ENCODE assay signal across 22 cellular contexts in the genomic region with DNA sequence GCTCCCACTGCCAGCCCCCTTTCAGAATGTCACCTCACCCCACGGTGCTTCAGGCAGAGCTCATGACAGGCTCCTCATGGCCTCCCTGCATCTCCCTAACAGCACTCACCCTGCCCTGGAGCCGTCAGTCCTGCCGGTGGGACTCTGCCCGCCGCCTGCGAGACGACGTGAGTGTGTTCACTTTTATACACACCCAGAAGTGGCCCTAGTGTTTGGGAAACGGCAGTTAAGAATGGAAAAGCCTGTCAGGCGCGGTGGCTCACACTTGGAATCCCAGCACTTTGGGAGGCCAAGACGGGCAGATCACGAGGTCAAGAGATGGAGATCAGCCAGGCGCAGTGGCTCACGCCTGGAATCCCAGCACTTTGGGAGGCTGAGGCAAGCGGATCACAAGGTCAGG. TPM values are rescaled to one million over a fixed set of nuclear protein-coding genes. Genes with fewer than 3 reads are reported as not detected.
DNase-seq lines count a peak whose midpoint lies in the region; ATAC-seq, FAIRE-seq and TF ChIP-seq lines count a peak whose summit lies in the region.
"Had no signal": no experiment of that assay in that cellular context is flagged by ENCODE, and none has a peak within 500 bp of the region (broad histone marks: within the 10 kb centered on the region; RNA-seq: fewer than 3 reads in every experiment).

No MANE protein-coding gene starts in this region.

- CTCF ChIA-PET in activated CD4-positive, alpha-beta T cell treated with anti-CD3 and anti-CD28 coated beads for 36 hours (lab: Charles Lee): no interaction called here
- CTCF ChIA-PET in K562 (lab: Yijun Ruan, JAX; ENCODE audit: low intra/inter-chr PET ratio): no interaction called here

- ATAC-seq in activated CD4-positive, alpha-beta T cell treated with anti-CD3 and anti-CD28 coated beads for 36 hours: no peak
- ATAC-seq in K562 (no peak), HG03520 (IDR thresholded peaks at IDR 0.05; ENCODE audit: unreplicated experiment) (no peak)
- ATAC-seq in natural killer cell treated with Interleukin-12 subunit alpha and Interleukin-12 subunit beta and Interleukin-15 and Interleukin-18, amount 100 ng/mL, for 72 hours: no peak
- ATAC-seq: body of pancreas had no signal

- peak overlapping the region; percentile 80; the same call in 1 of the 2 replicates for H3K4me2 ChIP-seq in BLaER1
- H3K4me2 ChIP-seq in K562 (ENCODE audit: insufficient read depth, low read length): no peak overlapping the region

- peaks cover 63% of the 10 kb centered on the region for H3K36me3 Mint-ChIP-seq in activated CD4-positive, alpha-beta T cell treated with anti-CD3 and anti-CD28 coated beads for 36 hours (ENCODE audit: low read depth)
- H3K36me3 Mint-ChIP-seq in natural killer cell treated with Interleukin-12 subunit alpha and Interleukin-12 subunit beta and Interleukin-15 and Interleukin-18, amount 100 ng/mL, for 72 hours: peaks cover 18% of the 10 kb centered on the region

- in situ Hi-C loops in K562 (cut with MboI) (no loop called here), KBM-7 (cut with MboI; ENCODE audit: low pct_unique_long_range_greater_than_20kb, low sequenced_read_pairs) (no loop called here)

- WGBS in K562 (ENCODE audit: insufficient coverage, low coverage, missing lambda C conversion rate): 92% methylated on average over 8 of the region's 16 CpGs

- POLR2A ChIA-PET in activated CD4-positive, alpha-beta T cell treated with anti-CD3 and anti-CD28 coated beads for 36 hours (lab: Charles Lee): interaction anchor here (0.7 kb wide), 1 partner anchor 1468 kb away, joined by 7 read pairs; no protein-coding TSS in a partner anchor
- POLR2A ChIA-PET in K562 (lab: Yijun Ruan, JAX): interaction anchor here (1.2 kb wide), 2 partner anchors 9 to 60 kb away, joined by 4 to 6 read pairs; no protein-coding TSS in a partner anchor

- no peaks in the 10 kb centered on the region for H3K27me3 ChIP-seq in BLaER1
- H3K27me3 ChIP-seq in K562 (ENCODE audit: control insufficient read depth in 2 of 2, insufficient read depth in 2 of 2, low read length in 2 of 2): no peaks in the 10 kb centered on the region
- H3K27me3 ChIP-seq: body of pancreas, ovary, sigmoid colon had no signal

- no peak for DNase-seq in activated CD4-positive, alpha-beta T cell treated with anti-CD3 and anti-CD28 coated beads for 36 hours
- DNase-seq in activated CD4-positive, alpha-beta T cell treated with anti-CD3 and anti-CD28 coated beads, Interleukin-2, amount 50 U/mL, for 4 hours: no peak
- DNase-seq in K562 (ENCODE audit: extremely low read depth in 1 of 4, low spot score in 3 of 4): no peak
- DNase-seq in natural killer cell treated with Interleukin-12 subunit alpha and Interleukin-12 subunit beta and Interleukin-15 and Interleukin-18, amount 100 ng/mL, for 72 hours (ENCODE audit: low spot score): peak; percentile 49
- DNase-seq in KBM-7: no peak
- no peak for DNase-seq in NCI-H1092 treated with DMSO at 0.1 percent for 48 hours (lab: John Stamatoyannopoulos, UW)
- DNase-seq: activated B cell treated with CpG ODN at 0.5 μM for 24 hours, body of pancreas, COR-L47, GM23248, NCI-H1092, NCI-H2029 treated with DMSO at 0.1 percent for 48 hours, NCI-H345, NCI-H774, ovary, sigmoid colon, T-helper 9 cell had no signal

- TF ChIP-seq CTCF in K562 (IDR thresholded peaks at IDR 0.05 in 2 of 3, conservative IDR thresholded peaks at IDR 0.05 in 1 of 3; ENCODE audit: insufficient read depth in 2 of 3, low read depth in 1 of 3, low read length in 3 of 3): no peak

- H3K4me1 Mint-ChIP-seq in activated CD4-positive, alpha-beta T cell treated with anti-CD3 and anti-CD28 coated beads for 36 hours: peaks cover 51% of the 10 kb centered on the region
- peaks cover 52 to 57% of the 10 kb centered on the region in 2 donors for H3K4me1 Mint-ChIP-seq in natural killer cell treated with Interleukin-12 subunit alpha and Interleukin-12 subunit beta and Interleukin-15 and Interleukin-18, amount 100 ng/mL, for 72 hours (ENCODE audit: low read depth in 2 of 2)

- H4K20me1 ChIP-seq in BLaER1: peaks cover 33% of the 10 kb centered on the region
- H4K20me1 ChIP-seq in K562 (replicated peaks; ENCODE audit: control insufficient read depth, insufficient read depth, low read length): peaks cover 6% of the 10 kb centered on the region; the same call in 1 of the 2 replicates

- BruUV-seq in K562 (replicated peaks; lab: Mats Ljungman, UMichigan): no TSS peak

- no peaks in the 10 kb centered on the region for H3K9me3 Mint-ChIP-seq in activated CD4-positive, alpha-beta T cell treated with anti-CD3 and anti-CD28 coated beads for 36 hours (ENCODE audit: low read depth)
- no peaks in the 10 kb centered on the region for H3K9me3 Mint-ChIP-seq in natural killer cell treated with Interleukin-12 subunit alpha and Interleukin-12 subunit beta and Interleukin-15 and Interleukin-18, amount 100 ng/mL, for 72 hours
- H3K9me3 Mint-ChIP-seq: activated B cell treated with CpG ODN at 0.5 μM for 24 hours; activated T-helper 1 cell treated with anti-CD3 and anti-CD28 coated beads, Interleukin-12 subunit alpha, Interleukin-12 subunit beta, Interleukin-2, Interleukin-4 antibody, amounts not matched to agents 30 ng/mL and 10 ng/mL and 1 ng/mL, durations not matched to agents 14 hours and 24 hours and 36 hours had no signal

- no peak overlapping the region for H3K4me3 Mint-ChIP-seq in activated CD4-positive, alpha-beta T cell treated with anti-CD3 and anti-CD28 coated beads for 36 hours
- peak overlapping the region; percentile 16 for H3K4me3 Mint-ChIP-seq in natural killer cell treated with Interleukin-12 subunit alpha and Interleukin-12 subunit beta and Interleukin-15 and Interleukin-18, amount 100 ng/mL, for 72 hours
- H3K4me3 Mint-ChIP-seq: activated B cell treated with CpG ODN at 0.5 μM for 24 hours; activated T-helper 1 cell treated with anti-CD3 and anti-CD28 coated beads, Interleukin-12 subunit alpha, Interleukin-12 subunit beta, Interleukin-2, Interleukin-4 antibody, amounts not matched to agents 30 ng/mL and 10 ng/mL and 1 ng/mL, durations not matched to agents 14 hours and 24 hours and 36 hours had no signal

- no peak for TF ChIP-seq RAD21 in K562 (CRISPR knock-in tag; conservative IDR thresholded peaks at IDR 0.05 in 1 of 2, IDR thresholded peaks at IDR 0.05 in 1 of 2)

- H3K4me1 ChIP-seq in BLaER1 (peaks cover 80% of the 10 kb centered on the region), K562 (replicated peaks in 1 of 2; ENCODE audit: control insufficient read depth in 2 of 2, insufficient read depth in 2 of 2, low read length in 2 of 2) (no peaks in the 10 kb centered on the region; a peak in 1 of 5 replicates)

- H3K4me3 ChIP-seq in BLaER1 (no peak overlapping the region), K562 (no peak overlapping the region)
- H3K4me3 ChIP-seq: body of pancreas, GM23248, ovary, sigmoid colon had no signal

- no peaks in the 10 kb centered on the region for H3K9me1 ChIP-seq in K562 (ENCODE audit: control insufficient read depth, insufficient read depth, low read length)

- H3K36me3 ChIP-seq in BLaER1: peaks cover 65% of the 10 kb centered on the region
- H3K36me3 ChIP-seq in K562 (ENCODE audit: control insufficient read depth, insufficient read depth, low read length): peaks cover 63% of the 10 kb centered on the region
- H3K36me3 ChIP-seq: ovary had no signal

- no peak overlapping the region for H2AFZ ChIP-seq in K562 (ENCODE audit: low read depth, low read length)
- H2AFZ ChIP-seq: GM23248 had no signal

- no peaks in the 10 kb centered on the region for H3K79me2 ChIP-seq in K562 (ENCODE audit: control insufficient read depth, insufficient read depth, low read length)

- no peaks in the 10 kb centered on the region for H3K9me3 ChIP-seq in BLaER1
- H3K9me3 ChIP-seq in K562 (replicated peaks; ENCODE audit: control insufficient read depth, insufficient read depth, low read depth, low read length): no peaks in the 10 kb centered on the region
- H3K9me3 ChIP-seq: body of pancreas, ovary, sigmoid colon had no signal

- H3K9ac ChIP-seq in BLaER1 (no peak overlapping the region), K562 (ENCODE audit: insufficient read depth in 1 of 2, low read depth in 2 of 2, low read length in 2 of 2) (no peak overlapping the region)
- H3K9ac ChIP-seq: GM23248 had no signal

- no peak for TF ChIP-seq EP300 in K562 (IDR thresholded peaks at IDR 0.05; ENCODE audit: low read length)

- H3K27ac Mint-ChIP-seq in activated CD4-positive, alpha-beta T cell treated with anti-CD3 and anti-CD28 coated beads for 36 hours: peak overlapping the region; percentile 17
- H3K27ac Mint-ChIP-seq in natural killer cell treated with Interleukin-12 subunit alpha and Interleukin-12 subunit beta and Interleukin-15 and Interleukin-18, amount 100 ng/mL, for 72 hours: peak overlapping the region; percentile 3 to 28
- H3K27ac Mint-ChIP-seq: activated B cell treated with CpG ODN at 0.5 μM for 24 hours had no signal

- FAIRE-seq in K562 (lab: Jason Lieb, UNC): no peak
- FAIRE-seq: colon had no signal

- intact Hi-C loops in activated CD4-positive, alpha-beta T cell treated with anti-CD3 and anti-CD28 coated beads for 36 hours (cut with DNase I, micrococcal nuclease): no loop called here
- intact Hi-C loops in K562 (cut with micrococcal nuclease): no loop called here

- no peaks in the 10 kb centered on the region for H3K27me3 Mint-ChIP-seq in activated CD4-positive, alpha-beta T cell treated with anti-CD3 and anti-CD28 coated beads for 36 hours
- no peaks in the 10 kb centered on the region for H3K27me3 Mint-ChIP-seq in natural killer cell treated with Interleukin-12 subunit alpha and Interleukin-12 subunit beta and Interleukin-15 and Interleukin-18, amount 100 ng/mL, for 72 hours
- H3K27me3 Mint-ChIP-seq: activated B cell treated with CpG ODN at 0.5 μM for 24 hours had no signal

- H3K27ac ChIP-seq in BLaER1: 0 out of 2 replicates have a peak overlapping the region, but pooled peaks have one; percentile 62
- H3K27ac ChIP-seq in K562 (ENCODE audit: extremely low read depth, low read depth, low read length): no peak overlapping the region
- H3K27ac ChIP-seq: 22Rv1, body of pancreas, GM23248, ovary, sigmoid colon had no signal

- TF ChIP-seq POLR2A in K562 (conservative IDR thresholded peaks at IDR 0.05): 0 out of 2 replicates have a peak, but pooled peaks have one; percentile 14

RNA-seq across cellular contexts. Expression of gene CYTH1, which starts 12.3 kb away (rescaled TPM):
- total RNA-seq in activated CD4-positive, alpha-beta T cell treated with anti-CD3 and anti-CD28 coated beads for 36 hours: 100 to 1,000 TPM; 109 to 130 TPM
- total RNA-seq in K562 (2011; cell fraction: chromatin; rRNA removed; ENCODE audit: low replicate concordance): 59.2 and 70.8 TPM in 2 replicates
- total RNA-seq in K562 (2011; cell fraction: nucleolus; rRNA removed): 27.7 and 37.1 TPM in 2 replicates
- 34.9 and 43.7 TPM in 2 replicates for total RNA-seq in K562 (2011; cell fraction: nucleoplasm; rRNA removed)
- total RNA-seq in K562 (2014; rRNA removed): 15.0 and 15.1 TPM in 2 replicates
- total RNA-seq in K562 (2014; rRNA removed; fragmentation: Illumina TruSeq; extraction: Trizol): 16.8 and 18.3 TPM in 2 replicates
- total RNA-seq in K562 (2015; rRNA removed; fragmentation: Illumina TruSeq; extraction: Trizol): 19.6 and 21.2 TPM in 2 replicates
- total RNA-seq in K562 (2021): 24.4 and 27.7 TPM in 2 replicates
- polyA plus RNA-seq in K562 (2011; rRNA removed): 16.1 and 16.5 TPM in 2 replicates
- polyA plus RNA-seq in K562 (2011; cell fraction: cytosol; rRNA removed): 14.2 and 14.9 TPM in 2 replicates
- polyA plus RNA-seq in K562 (2011; cell fraction: nucleus; rRNA removed): 71.2 and 83.3 TPM in 2 replicates
- polyA plus RNA-seq in K562 (2012): 17.4 and 27.1 TPM in 2 replicates
- polyA plus RNA-seq in K562 (2014; fragmentation: Illumina TruSeq; extraction: Trizol): 20.5 and 24.1 TPM in 2 replicates
- under 1 TPM; 0.52 to 0.70 TPM for polyA plus RNA-seq in K562 (2014; fragmentation: Nextera tagmentation; extraction: Ambion mirVana)
- 25.1 and 25.4 TPM in 2 replicates for polyA plus RNA-seq in K562 (2014; rRNA removed)
- polyA minus RNA-seq in K562 (2011; rRNA and poly(A)+ RNA removed): 12.2 and 12.3 TPM in 2 replicates
- 6.5 and 8.0 TPM in 2 replicates for polyA minus RNA-seq in K562 (2011; cell fraction: cytosol; rRNA and poly(A)+ RNA removed)
- polyA minus RNA-seq in K562 (2011; cell fraction: nucleus; rRNA and poly(A)+ RNA removed): 12.8 and 20.0 TPM in 2 replicates
- 100 to 1,000 TPM; 111 to 149 TPM for total RNA-seq in natural killer cell treated with Interleukin-12 subunit alpha and Interleukin-12 subunit beta and Interleukin-15 and Interleukin-18, amount 100 ng/mL, for 72 hours

RNA-seq across cellular contexts. Expression of gene USP36, which starts 46.2 kb away (rescaled TPM):
- total RNA-seq in activated CD4-positive, alpha-beta T cell treated with anti-CD3 and anti-CD28 coated beads for 36 hours: 10 to 100 TPM; 90.1 to 92.5 TPM
- 148 and 235 TPM in 2 replicates for total RNA-seq in K562 (2011; cell fraction: chromatin; rRNA removed; ENCODE audit: low replicate concordance)
- 81.9 and 95.5 TPM in 2 replicates for total RNA-seq in K562 (2011; cell fraction: nucleolus; rRNA removed)
- 95.0 and 103 TPM in 2 replicates for total RNA-seq in K562 (2011; cell fraction: nucleoplasm; rRNA removed)
- total RNA-seq in K562 (2014; rRNA removed) (15.1 and 18.3 TPM in 2 replicates), K562 (2014; rRNA removed; fragmentation: Illumina TruSeq; extraction: Trizol) (23.7 and 29.8 TPM in 2 replicates), K562 (2015; rRNA removed; fragmentation: Illumina TruSeq; extraction: Trizol) (18.5 and 20.8 TPM in 2 replicates), K562 (2021) (66.8 and 72.8 TPM in 2 replicates)
- polyA plus RNA-seq in K562 (2011; rRNA removed) (22.5 and 34.0 TPM in 2 replicates), K562 (2014; fragmentation: Illumina TruSeq; extraction: Trizol) (45.9 and 47.4 TPM in 2 replicates), K562 (2014; fragmentation: Nextera tagmentation; extraction: Ambion mirVana) (1 to 10 TPM; 6.4 to 8.5 TPM), K562 (2014; rRNA removed) (31.7 and 33.9 TPM in 2 replicates)
- polyA plus RNA-seq in K562 (2011; cell fraction: cytosol; rRNA removed): 21.9 and 24.7 TPM in 2 replicates
- polyA plus RNA-seq in K562 (2011; cell fraction: nucleus; rRNA removed): 99.8 and 123 TPM in 2 replicates
- 45.4 and 46.5 TPM in 2 replicates for polyA plus RNA-seq in K562 (2012)
- 34.2 and 37.2 TPM in 2 replicates for polyA minus RNA-seq in K562 (2011; rRNA and poly(A)+ RNA removed)
- 21.8 and 26.1 TPM in 2 replicates for polyA minus RNA-seq in K562 (2011; cell fraction: cytosol; rRNA and poly(A)+ RNA removed)
- polyA minus RNA-seq in K562 (2011; cell fraction: nucleus; rRNA and poly(A)+ RNA removed): 26.8 and 40.4 TPM in 2 replicates
- 100 to 1,000 TPM in 1 of 2 donors, 10 to 100 TPM in 1; 75.2 to 154 TPM for total RNA-seq in natural killer cell treated with Interleukin-12 subunit alpha and Interleukin-12 subunit beta and Interleukin-15 and Interleukin-18, amount 100 ng/mL, for 72 hours
